Comparison of ENCODE assay signal across 2 cellular contexts in the genomic region with DNA sequence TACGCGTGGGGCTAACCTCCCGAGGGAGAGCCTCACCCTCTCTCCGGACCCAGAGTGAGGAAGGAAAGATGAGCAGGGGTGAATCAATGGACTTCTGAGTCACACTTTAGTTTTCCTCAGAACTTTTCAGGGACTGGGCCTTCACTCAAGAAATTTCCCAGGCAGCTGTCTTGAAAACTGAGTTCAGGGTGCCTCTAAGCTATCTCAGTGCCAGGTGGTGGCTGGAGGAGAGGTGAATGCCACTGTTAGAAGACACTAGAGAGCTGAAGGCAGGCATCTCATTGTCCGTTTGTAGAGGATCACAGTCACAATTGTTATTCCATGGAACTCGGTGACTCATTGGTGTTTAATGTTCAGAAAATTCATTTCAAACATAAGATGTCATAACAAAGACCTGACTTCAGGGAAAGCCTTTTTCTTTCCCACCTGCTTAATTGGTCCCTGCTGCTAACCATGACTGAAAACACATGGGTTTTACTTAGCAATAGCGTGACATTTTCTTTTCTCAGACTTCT.
TF ChIP-seq lines count a peak whose summit lies in the region.

No MANE protein-coding gene starts in this region.

TF ChIP-seq in A549, 52 proteins besides CTCF, POLR2A, EP300 and RAD21:
- TF ChIP-seq RARB (CRISPR knock-in tag; IDR thresholded peaks at IDR 0.05) (no peak), JUNB (IDR thresholded peaks at IDR 0.05) (0 out of 2 replicates have a peak, but pooled peaks have one; percentile 12), FOSL2 (IDR thresholded peaks at IDR 0.05) (peak; percentile 26; the same call in 1 of the 2 replicates), FOSL2 (CRISPR knock-in tag; IDR thresholded peaks at IDR 0.05) (peak; percentile 77; the same call in 1 of the 2 replicates)

TF ChIP-seq in HCT116, 20 proteins besides CTCF, POLR2A, EP300 and RAD21:
- peak; percentile 67 for TF ChIP-seq JUND (IDR thresholded peaks at IDR 0.05)
- TF ChIP-seq, protein P1, sequence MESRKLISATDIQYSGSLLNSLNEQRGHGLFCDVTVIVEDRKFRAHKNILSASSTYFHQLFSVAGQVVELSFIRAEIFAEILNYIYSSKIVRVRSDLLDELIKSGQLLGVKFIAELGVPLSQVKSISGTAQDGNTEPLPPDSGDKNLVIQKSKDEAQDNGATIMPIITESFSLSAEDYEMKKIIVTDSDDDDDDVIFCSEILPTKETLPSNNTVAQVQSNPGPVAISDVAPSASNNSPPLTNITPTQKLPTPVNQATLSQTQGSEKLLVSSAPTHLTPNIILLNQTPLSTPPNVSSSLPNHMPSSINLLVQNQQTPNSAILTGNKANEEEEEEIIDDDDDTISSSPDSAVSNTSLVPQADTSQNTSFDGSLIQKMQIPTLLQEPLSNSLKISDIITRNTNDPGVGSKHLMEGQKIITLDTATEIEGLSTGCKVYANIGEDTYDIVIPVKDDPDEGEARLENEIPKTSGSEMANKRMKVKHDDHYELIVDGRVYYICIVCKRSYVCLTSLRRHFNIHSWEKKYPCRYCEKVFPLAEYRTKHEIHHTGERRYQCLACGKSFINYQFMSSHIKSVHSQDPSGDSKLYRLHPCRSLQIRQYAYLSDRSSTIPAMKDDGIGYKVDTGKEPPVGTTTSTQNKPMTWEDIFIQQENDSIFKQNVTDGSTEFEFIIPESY (IDR thresholded peaks at IDR 0.05; ENCODE audit: extremely low read depth, insufficient replicate concordance, low read length) = no peak
- peak; percentile 42; the same call in 1 of the 2 replicates for TF ChIP-seq SP1 (IDR thresholded peaks at IDR 0.05; ENCODE audit: low read depth)
- no peak for TF ChIP-seq ELF1 (IDR thresholded peaks at IDR 0.05; ENCODE audit: borderline replicate concordance, low read depth)
- TF ChIP-seq CBX3 (IDR thresholded peaks at IDR 0.05; ENCODE audit: low read depth) = 0 out of 2 replicates have a peak, but pooled peaks have one; percentile 48
- TF ChIP-seq YY1 (IDR thresholded peaks at IDR 0.05; ENCODE audit: extremely low read depth, insufficient replicate concordance, low read depth, low read length) = no peak
- TF ChIP-seq, protein P2, sequence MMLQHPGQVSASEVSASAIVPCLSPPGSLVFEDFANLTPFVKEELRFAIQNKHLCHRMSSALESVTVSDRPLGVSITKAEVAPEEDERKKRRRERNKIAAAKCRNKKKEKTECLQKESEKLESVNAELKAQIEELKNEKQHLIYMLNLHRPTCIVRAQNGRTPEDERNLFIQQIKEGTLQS (IDR thresholded peaks at IDR 0.05) = no peak
- TF ChIP-seq, protein P3, sequence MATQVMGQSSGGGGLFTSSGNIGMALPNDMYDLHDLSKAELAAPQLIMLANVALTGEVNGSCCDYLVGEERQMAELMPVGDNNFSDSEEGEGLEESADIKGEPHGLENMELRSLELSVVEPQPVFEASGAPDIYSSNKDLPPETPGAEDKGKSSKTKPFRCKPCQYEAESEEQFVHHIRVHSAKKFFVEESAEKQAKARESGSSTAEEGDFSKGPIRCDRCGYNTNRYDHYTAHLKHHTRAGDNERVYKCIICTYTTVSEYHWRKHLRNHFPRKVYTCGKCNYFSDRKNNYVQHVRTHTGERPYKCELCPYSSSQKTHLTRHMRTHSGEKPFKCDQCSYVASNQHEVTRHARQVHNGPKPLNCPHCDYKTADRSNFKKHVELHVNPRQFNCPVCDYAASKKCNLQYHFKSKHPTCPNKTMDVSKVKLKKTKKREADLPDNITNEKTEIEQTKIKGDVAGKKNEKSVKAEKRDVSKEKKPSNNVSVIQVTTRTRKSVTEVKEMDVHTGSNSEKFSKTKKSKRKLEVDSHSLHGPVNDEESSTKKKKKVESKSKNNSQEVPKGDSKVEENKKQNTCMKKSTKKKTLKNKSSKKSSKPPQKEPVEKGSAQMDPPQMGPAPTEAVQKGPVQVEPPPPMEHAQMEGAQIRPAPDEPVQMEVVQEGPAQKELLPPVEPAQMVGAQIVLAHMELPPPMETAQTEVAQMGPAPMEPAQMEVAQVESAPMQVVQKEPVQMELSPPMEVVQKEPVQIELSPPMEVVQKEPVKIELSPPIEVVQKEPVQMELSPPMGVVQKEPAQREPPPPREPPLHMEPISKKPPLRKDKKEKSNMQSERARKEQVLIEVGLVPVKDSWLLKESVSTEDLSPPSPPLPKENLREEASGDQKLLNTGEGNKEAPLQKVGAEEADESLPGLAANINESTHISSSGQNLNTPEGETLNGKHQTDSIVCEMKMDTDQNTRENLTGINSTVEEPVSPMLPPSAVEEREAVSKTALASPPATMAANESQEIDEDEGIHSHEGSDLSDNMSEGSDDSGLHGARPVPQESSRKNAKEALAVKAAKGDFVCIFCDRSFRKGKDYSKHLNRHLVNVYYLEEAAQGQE (IDR thresholded peaks at IDR 0.05; ENCODE audit: low read depth) = no peak
- no peak for TF ChIP-seq ZNF274 (IDR thresholded peaks at IDR 0.05; ENCODE audit: low read depth, low read length)
- no peak for TF ChIP-seq EZH2phosphoT487 (IDR thresholded peaks at IDR 0.05; ENCODE audit: borderline replicate concordance)
- no peak for TF ChIP-seq EGR1 (IDR thresholded peaks at IDR 0.05; ENCODE audit: low read depth)
- TF ChIP-seq SIN3A (IDR thresholded peaks at IDR 0.05; ENCODE audit: low read depth) = peak; percentile 32; the same call in 1 of the 2 replicates
- TF ChIP-seq EZH2 (IDR thresholded peaks at IDR 0.05) = no peak
- TF ChIP-seq, protein P4, sequence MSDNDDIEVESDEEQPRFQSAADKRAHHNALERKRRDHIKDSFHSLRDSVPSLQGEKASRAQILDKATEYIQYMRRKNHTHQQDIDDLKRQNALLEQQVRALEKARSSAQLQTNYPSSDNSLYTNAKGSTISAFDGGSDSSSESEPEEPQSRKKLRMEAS (IDR thresholded peaks at IDR 0.05) = peak; percentile 49
- no peak for TF ChIP-seq POLR2AphosphoS5 (IDR thresholded peaks at IDR 0.05; ENCODE audit: low read depth, low read length)
- no peak for TF ChIP-seq SRF (IDR thresholded peaks at IDR 0.05; ENCODE audit: low read depth)
- TF ChIP-seq ZFX (IDR thresholded peaks at IDR 0.05) = no peak
- TF ChIP-seq CEBPB (IDR thresholded peaks at IDR 0.05; ENCODE audit: low read depth) = peak; percentile 56; the same call in 1 of the 2 replicates
- TF ChIP-seq TCF7L2 (IDR thresholded peaks at IDR 0.05; ENCODE audit: borderline replicate concordance, extremely low read depth, insufficient read depth, insufficient read length) = no peak
- TF ChIP-seq FOSL1 (IDR thresholded peaks at IDR 0.05; ENCODE audit: low read depth) = peak; percentile 85
